9 cellular contexts compared by ENCODE assay signal in genomic region chr10:52004342-52004949, GRCh38.
A peak's percentile ranks its signal among the peaks of the same experiment; 100 is the strongest.
DNase-seq lines count a peak whose midpoint lies in the region; ATAC-seq and TF ChIP-seq lines count a peak whose summit lies in the region.
"Had no signal": no experiment of that assay in that cellular context is flagged by ENCODE, and none has a peak within 500 bp of the region (broad histone marks: within the 10 kb centered on the region; RNA-seq: fewer than 3 reads in every experiment).

No MANE protein-coding gene starts in this region.

- no peaks in the 10 kb centered on the region for H3K36me3 Mint-ChIP-seq in activated CD4-positive, alpha-beta T cell treated with anti-CD3 and anti-CD28 coated beads, Interleukin-2, amount 10 ng/mL, durations not matched to agents 24 days and 14 days (ENCODE audit: low read depth)

- peak; percentile 46 for DNase-seq in D341Med (ENCODE audit: low spot score)
- DNase-seq in LNCaP clone FGC (ENCODE audit: low read depth): peak; percentile 6
- DNase-seq in astrocyte of the spinal cord (ENCODE audit: low read depth, low spot score): peak; percentile 59
- peak; percentile 67 for DNase-seq in left kidney (ENCODE audit: low read depth, low spot score)
- no peak for DNase-seq in activated CD4-positive, alpha-beta T cell treated with anti-CD3 and anti-CD28 coated beads, Interleukin-2, amount 10 ng/mL, durations not matched to agents 24 days and 14 days
- no peak for DNase-seq in NCI-H1105 (lab: John Stamatoyannopoulos, UW)
- DNase-seq: left cardiac atrium had no signal

- ATAC-seq in GM21423 (IDR thresholded peaks at IDR 0.05; ENCODE audit: unreplicated experiment) (peak; percentile 59), GM19463 (IDR thresholded peaks at IDR 0.05; ENCODE audit: unreplicated experiment) (no peak)

- TF ChIP-seq CTCF in LNCaP clone FGC (IDR thresholded peaks at IDR 0.05; ENCODE audit: control insufficient read depth, extremely low read depth, insufficient read depth) (peak; percentile 74), astrocyte of the spinal cord (IDR thresholded peaks at IDR 0.05; ENCODE audit: low read depth, low read length) (peak; percentile 65)

- H3K27ac Mint-ChIP-seq in activated CD4-positive, alpha-beta T cell treated with anti-CD3 and anti-CD28 coated beads, Interleukin-2, amount 10 ng/mL, durations not matched to agents 24 days and 14 days: no peak overlapping the region

- no peaks in the 10 kb centered on the region for H3K27me3 Mint-ChIP-seq in activated CD4-positive, alpha-beta T cell treated with anti-CD3 and anti-CD28 coated beads, Interleukin-2, amount 10 ng/mL, durations not matched to agents 24 days and 14 days

- H3K4me3 ChIP-seq in LNCaP clone FGC (ENCODE audit: low read depth, low read length) (no peak overlapping the region), astrocyte of the spinal cord (ENCODE audit: low read depth, low read length) (no peak overlapping the region)

- intact Hi-C loops in activated CD4-positive, alpha-beta T cell treated with anti-CD3 and anti-CD28 coated beads, Interleukin-2, amount 10 ng/mL, durations not matched to agents 24 days and 14 days (cut with micrococcal nuclease): no loop called here

- in situ Hi-C loops in astrocyte of the spinal cord (cut with HindIII; ENCODE audit: low sequenced_read_pairs): no loop called here

- H3K4me1 Mint-ChIP-seq in activated CD4-positive, alpha-beta T cell treated with anti-CD3 and anti-CD28 coated beads, Interleukin-2, amount 10 ng/mL, durations not matched to agents 24 days and 14 days: no peaks in the 10 kb centered on the region

- no peak overlapping the region for H3K4me3 Mint-ChIP-seq in activated CD4-positive, alpha-beta T cell treated with anti-CD3 and anti-CD28 coated beads, Interleukin-2, amount 10 ng/mL, durations not matched to agents 24 days and 14 days

- no peaks in the 10 kb centered on the region for H3K9me3 Mint-ChIP-seq in activated CD4-positive, alpha-beta T cell treated with anti-CD3 and anti-CD28 coated beads, Interleukin-2, amount 10 ng/mL, durations not matched to agents 24 days and 14 days

Comparison
In these comparisons a context has a peak if more than half of its experiments do, and no peak if none do; other contexts are left out.
1. DNase-seq: peak in D341Med (single experiment), LNCaP clone FGC (single experiment), astrocyte of the spinal cord (single experiment) and left kidney (single experiment); none in activated CD4-positive, alpha-beta T cell treated with anti-CD3 and anti-CD28 coated beads, Interleukin-2, amount 10 ng/mL, durations not matched to agents 24 days and 14 days (single experiment) and NCI-H1105 (single experiment).